In genomic region chr9:93184439-93185221, GRCh38 we compare ENCODE assay signal across 8 cellular contexts. TPM values are rescaled to one million over a fixed set of nuclear protein-coding genes. Genes with fewer than 3 reads are reported as not detected.
A peak's percentile ranks its signal among the peaks of the same experiment; 100 is the strongest.
DNase-seq lines count a peak whose midpoint lies in the region; ATAC-seq, FAIRE-seq and TF ChIP-seq lines count a peak whose summit lies in the region.

No MANE protein-coding gene starts in this region.

- peak overlapping the region; percentile 65 for H3K4me3 Mint-ChIP-seq in activated naive CD8-positive, alpha-beta T cell
- H3K4me3 Mint-ChIP-seq in type B pancreatic cell = peak overlapping the region; percentile 80

- peaks cover 7% of the 10 kb centered on the region for H3K4me1 Mint-ChIP-seq in activated naive CD8-positive, alpha-beta T cell (ENCODE audit: low read depth)
- H3K4me1 Mint-ChIP-seq in type B pancreatic cell (ENCODE audit: unreplicated experiment) = peaks cover 19% of the 10 kb centered on the region

- intact Hi-C loops in lower leg skin (cut with DNase I; ENCODE audit: low total_unique reads) = no loop called here

- DNase-seq in stimulated activated CD4-positive, alpha-beta T cell treated with anti-CD3 and anti-CD28 coated beads, Interleukin-15, amount 100 ng/mL, for 24 hours = peak; percentile 40
- no peak for DNase-seq in stimulated activated CD4-positive, alpha-beta T cell treated with anti-CD3 and anti-CD28 coated beads, Interleukin-4, amount 100 ng/mL, for 4 hours
- no peak for DNase-seq in lower leg skin (ENCODE audit: low spot score in 2 of 2)
- no peak for DNase-seq in type B pancreatic cell (ENCODE audit: extremely low spot score, unreplicated experiment)
- no peak for DNase-seq in DMS79 (lab: John Stamatoyannopoulos, UW)
- DNase-seq in HTR-8/SVneo (ENCODE audit: insufficient read length, low spot score) = no peak

- WGBS in lower leg skin, 2 donors = 0 to 9% methylated on average over 5 to 41 of the region's 87 CpGs

- no peaks in the 10 kb centered on the region for H3K36me3 Mint-ChIP-seq in activated naive CD8-positive, alpha-beta T cell
- peaks cover 3% of the 10 kb centered on the region for H3K36me3 Mint-ChIP-seq in type B pancreatic cell

- H3K9me3 Mint-ChIP-seq in activated naive CD8-positive, alpha-beta T cell (ENCODE audit: low read depth) = no peaks in the 10 kb centered on the region
- no peaks in the 10 kb centered on the region for H3K9me3 Mint-ChIP-seq in type B pancreatic cell

- peak overlapping the region; percentile 40 for H3K4me3 ChIP-seq in lower leg skin (ENCODE audit: low read depth, poor library complexity, severe bottlenecking)

- H3K27ac Mint-ChIP-seq in activated naive CD8-positive, alpha-beta T cell = no peak overlapping the region
- no peak overlapping the region for H3K27ac Mint-ChIP-seq in type B pancreatic cell

- no peak for TF ChIP-seq CTCF in lower leg skin (IDR thresholded peaks at IDR 0.05)
- TF ChIP-seq CTCF in type B pancreatic cell (conservative IDR thresholded peaks at IDR 0.05) = no peak

- TF ChIP-seq POLR2A in lower leg skin (IDR thresholded peaks at IDR 0.05) = no peak

- no peak for ATAC-seq in HG02973 (IDR thresholded peaks at IDR 0.05; ENCODE audit: unreplicated experiment)

- peaks cover 15% of the 10 kb centered on the region for H3K27me3 Mint-ChIP-seq in activated naive CD8-positive, alpha-beta T cell
- peaks cover 26% of the 10 kb centered on the region for H3K27me3 Mint-ChIP-seq in type B pancreatic cell

- no peak for FAIRE-seq in HTR-8/SVneo (lab: Jason Lieb, UNC)

RNA-seq across cellular contexts. Expression of gene WNK2, which starts 0.7 kb away (rescaled TPM):
- 10 to 100 TPM; 35.3 to 53.6 (median 42.6) TPM for total RNA-seq in lower leg skin
- 47.2 and 75.5 TPM in 2 replicates for total RNA-seq in type B pancreatic cell (ENCODE audit: low replicate concordance)

RNA-seq across cellular contexts. Expression of gene NINJ1, which starts 50.6 kb away (rescaled TPM):
- total RNA-seq in lower leg skin (100 to 1,000 TPM in 2 of 4 donors, 10 to 100 TPM in 2; 64.6 to 113 (median 94.8) TPM), type B pancreatic cell (ENCODE audit: low replicate concordance) (19.4 and 21.6 TPM in 2 replicates)
